2 cellular contexts compared by ENCODE assay signal in genomic region chr9:113540466-113540865, GRCh38.
TF ChIP-seq lines count a peak whose summit lies in the region.

No MANE protein-coding gene starts in this region.

TF ChIP-seq in H1, 55 proteins besides CTCF, POLR2A, EP300 and RAD21 (continued from another document):
- TF ChIP-seq RBBP5 (IDR thresholded peaks at IDR 0.05; ENCODE audit: borderline replicate concordance, low read depth, low read length) (no peak), GABPA (IDR thresholded peaks at IDR 0.05; ENCODE audit: borderline replicate concordance, insufficient read depth, low read length) (no peak), FOSL1 (IDR thresholded peaks at IDR 0.05; ENCODE audit: insufficient read depth, low read depth, low read length) (no peak), NRF1 (IDR thresholded peaks at IDR 0.05; ENCODE audit: low read depth, low read length) (no peak), SIN3A (conservative IDR thresholded peaks at IDR 0.05 in 1 of 2, IDR thresholded peaks at IDR 0.05 in 1 of 2; ENCODE audit: low read depth in 1 of 2, low read length in 2 of 2) (no peak), GTF2F1 (IDR thresholded peaks at IDR 0.05; ENCODE audit: borderline replicate concordance, low read depth, low read length) (no peak), SP4 (IDR thresholded peaks at IDR 0.05; ENCODE audit: low read length) (no peak), RFX5 (IDR thresholded peaks at IDR 0.05; ENCODE audit: borderline replicate concordance, low read depth, low read length) (no peak), JUN (IDR thresholded peaks at IDR 0.05; ENCODE audit: low read depth, low read length) (no peak), SIRT6 (IDR thresholded peaks at IDR 0.05; ENCODE audit: low read length) (no peak), EZH2 (IDR thresholded peaks at IDR 0.05; ENCODE audit: low read depth, low read length, severe bottlenecking) (no peak), CBX5 (IDR thresholded peaks at IDR 0.05; ENCODE audit: low read depth, low read length) (no peak), PHF8 (conservative IDR thresholded peaks at IDR 0.05; ENCODE audit: low read depth, low read length) (no peak)
- TF ChIP-seq, protein P1, sequence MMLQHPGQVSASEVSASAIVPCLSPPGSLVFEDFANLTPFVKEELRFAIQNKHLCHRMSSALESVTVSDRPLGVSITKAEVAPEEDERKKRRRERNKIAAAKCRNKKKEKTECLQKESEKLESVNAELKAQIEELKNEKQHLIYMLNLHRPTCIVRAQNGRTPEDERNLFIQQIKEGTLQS (IDR thresholded peaks at IDR 0.05; ENCODE audit: insufficient read depth, low read depth, low read length), result no peak
- TF ChIP-seq, protein P2, sequence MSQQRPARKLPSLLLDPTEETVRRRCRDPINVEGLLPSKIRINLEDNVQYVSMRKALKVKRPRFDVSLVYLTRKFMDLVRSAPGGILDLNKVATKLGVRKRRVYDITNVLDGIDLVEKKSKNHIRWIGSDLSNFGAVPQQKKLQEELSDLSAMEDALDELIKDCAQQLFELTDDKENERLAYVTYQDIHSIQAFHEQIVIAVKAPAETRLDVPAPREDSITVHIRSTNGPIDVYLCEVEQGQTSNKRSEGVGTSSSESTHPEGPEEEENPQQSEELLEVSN (IDR thresholded peaks at IDR 0.05), result no peak

TF ChIP-seq in neural cell, 6 proteins besides CTCF, POLR2A, EP300 and RAD21 (continued from another document):
- TF ChIP-seq REST (IDR thresholded peaks at IDR 0.05; ENCODE audit: borderline replicate concordance), result no peak
TF ChIP-seq in neural cell: peak in this region for 0.
